8 cellular contexts compared by ENCODE assay signal in genomic region chr1:148387122-148387960, GRCh38.
DNase-seq lines count a peak whose midpoint lies in the region; ATAC-seq and TF ChIP-seq lines count a peak whose summit lies in the region.
"Not testable (repeated sequence)": the region's sequence is repeated elsewhere in the genome, so short reads cannot be mapped to it uniquely, and the experiment has no call there.

No MANE protein-coding gene starts in this region.

- not testable (repeated sequence) for H3K79me2 ChIP-seq in DOHH2 (ENCODE audit: control insufficient read depth, low read length)

- not testable (repeated sequence) for H3K36me3 Mint-ChIP-seq in T-cell; activated T-cell treated with anti-CD3 and anti-CD28 coated beads, Interleukin-2, amount 50 U/mL, for 24 hours (ENCODE audit: low read depth); nephron (ENCODE audit: low read depth); type B pancreatic cell

- not testable (repeated sequence) for H3K27me3 ChIP-seq in DOHH2 (ENCODE audit: control insufficient read depth, low read length); breast epithelium; iPS-15b (ENCODE audit: control insufficient read depth, insufficient read depth, low read length)

- H3K27ac ChIP-seq in DOHH2 (ENCODE audit: low read depth, low read length): not testable (repeated sequence)
- H3K27ac ChIP-seq in breast epithelium: peak overlapping the region; percentile 93 to 96

- H3K4me3 ChIP-seq in DOHH2 (ENCODE audit: low read length); breast epithelium: not testable (repeated sequence)
- peak overlapping the region; percentile 62 for H3K4me3 ChIP-seq in iPS-15b (ENCODE audit: low read depth, low read length)

- H3K36me3 ChIP-seq in DOHH2 (ENCODE audit: control insufficient read depth, low read length); breast epithelium; iPS-15b (ENCODE audit: control insufficient read depth, insufficient read depth, low read length): not testable (repeated sequence)

- peak; percentile 26 for DNase-seq in MV-4-11 (lab: John Stamatoyannopoulos, UW)
- not testable (repeated sequence) for DNase-seq in T-cell; activated T-cell treated with anti-CD3 and anti-CD28 coated beads, Interleukin-2, amount 50 U/mL, for 24 hours; breast epithelium (ENCODE audit: low spot score in 2 of 2); type B pancreatic cell (ENCODE audit: extremely low spot score, unreplicated experiment)

- H3K4me1 ChIP-seq in DOHH2 (ENCODE audit: control insufficient read depth, low read length): peaks cover 24% of the 10 kb centered on the region
- H3K4me1 ChIP-seq in breast epithelium; iPS-15b (ENCODE audit: control insufficient read depth, insufficient read depth, low read length): not testable (repeated sequence)

- H3K4me1 Mint-ChIP-seq in T-cell: peaks cover 45 to 53% (median 46%) of the 10 kb centered on the region in 3 donors
- H3K4me1 Mint-ChIP-seq in activated T-cell treated with anti-CD3 and anti-CD28 coated beads, Interleukin-2, amount 50 U/mL, for 24 hours (ENCODE audit: low read depth): peaks cover 41% of the 10 kb centered on the region
- H3K4me1 Mint-ChIP-seq in nephron: peaks cover 21% of the 10 kb centered on the region
- not testable (repeated sequence) for H3K4me1 Mint-ChIP-seq in type B pancreatic cell (ENCODE audit: unreplicated experiment)

- not testable (repeated sequence) for TF ChIP-seq CTCF in DOHH2 (IDR thresholded peaks at IDR 0.05; ENCODE audit: low read depth, low read length, poor library complexity, severe bottlenecking); breast epithelium (IDR thresholded peaks at IDR 0.05); nephron (IDR thresholded peaks at IDR 0.05; ENCODE audit: unreplicated experiment in 3 of 3); type B pancreatic cell (conservative IDR thresholded peaks at IDR 0.05)

- ATAC-seq in T-cell (replicated peaks in 1 of 4): not testable (repeated sequence)

- not testable (repeated sequence) for H3K9me3 Mint-ChIP-seq in T-cell; activated T-cell treated with anti-CD3 and anti-CD28 coated beads, Interleukin-2, amount 50 U/mL, for 24 hours; nephron; type B pancreatic cell

- not testable (repeated sequence) for H3K9me3 ChIP-seq in DOHH2 (ENCODE audit: control insufficient read depth, insufficient read depth, low read length); breast epithelium; iPS-15b (ENCODE audit: control insufficient read depth, insufficient read depth, low read length)

- CTCF ChIA-PET in T-cell (lab: Charles Lee): interaction anchor here in 1 of 2 donors (0.6 kb wide), 1 partner anchor 9 kb away, joined by 3 read pairs; no protein-coding TSS in a partner anchor

- not testable (repeated sequence) for TF ChIP-seq POLR2A in breast epithelium (IDR thresholded peaks at IDR 0.05)

- peak overlapping the region; percentile 84 for H3K4me2 ChIP-seq in DOHH2 (ENCODE audit: low read length)

- not testable (repeated sequence) for H3F3A ChIP-seq in DOHH2 (ENCODE audit: control insufficient read depth, insufficient read depth)

- POLR2A ChIA-PET in T-cell (lab: Charles Lee): interaction anchor here in 1 of 2 donors (1.7 kb wide), 1 partner anchor 14 kb away, joined by 11 read pairs; no protein-coding TSS in a partner anchor

- H3K4me3 Mint-ChIP-seq in T-cell: peak overlapping the region; percentile 47 to 96 (median 84)
- H3K4me3 Mint-ChIP-seq in activated T-cell treated with anti-CD3 and anti-CD28 coated beads, Interleukin-2, amount 50 U/mL, for 24 hours: not testable (repeated sequence)
- peak overlapping the region; percentile 34 to 71 (median 50) for H3K4me3 Mint-ChIP-seq in nephron
- peak overlapping the region; percentile 31 for H3K4me3 Mint-ChIP-seq in type B pancreatic cell

- H4K20me1 ChIP-seq in DOHH2 (ENCODE audit: control insufficient read depth, insufficient read depth, low read depth, low read length): not testable (repeated sequence)

- H3K27me3 Mint-ChIP-seq in T-cell; activated T-cell treated with anti-CD3 and anti-CD28 coated beads, Interleukin-2, amount 50 U/mL, for 24 hours; type B pancreatic cell: not testable (repeated sequence)
- H3K27me3 Mint-ChIP-seq in nephron (ENCODE audit: low read depth): peaks cover 16% of the 10 kb centered on the region

- not testable (repeated sequence) for H3K9me2 ChIP-seq in DOHH2 (replicated peaks; ENCODE audit: control insufficient read depth, low read length)

- intact Hi-C loops in breast epithelium (cut with DNase I; ENCODE audit: low total_unique reads): not testable (repeated sequence)

- H3K9ac ChIP-seq in iPS-15b (ENCODE audit: low read depth, low read length): peak overlapping the region; percentile 24

- H3K27ac Mint-ChIP-seq in T-cell (peak overlapping the region; percentile 99), nephron (peak overlapping the region in 2 of 3 experiments; percentile 84 to 99), type B pancreatic cell (peak overlapping the region; percentile 99)
- H3K27ac Mint-ChIP-seq in activated T-cell treated with anti-CD3 and anti-CD28 coated beads, Interleukin-2, amount 50 U/mL, for 24 hours: peak overlapping the region; percentile 100
